23 cellular contexts compared by ENCODE assay signal in genomic region chr13:47803131-47803530, GRCh38.
DNase-seq lines count a peak whose midpoint lies in the region; ATAC-seq and TF ChIP-seq lines count a peak whose summit lies in the region.
"Had no signal": no experiment of that assay in that cellular context is flagged by ENCODE, and none has a peak within 500 bp of the region (broad histone marks: within the 10 kb centered on the region; RNA-seq: fewer than 3 reads in every experiment).

No MANE protein-coding gene starts in this region.

- H3K9me3 ChIP-seq in trophoblast cell (ENCODE audit: insufficient read depth, low read depth, low read length) (peaks cover 1% of the 10 kb centered on the region), upper lobe of left lung (no peaks in the 10 kb centered on the region), adrenal gland (replicated peaks in 1 of 3) (no peaks in the 10 kb centered on the region)
- H3K9me3 ChIP-seq: BE2C had no signal

- TF ChIP-seq POLR2A in upper lobe of left lung (IDR thresholded peaks at IDR 0.05) (no peak), adrenal gland (IDR thresholded peaks at IDR 0.05) (no peak)

- no peaks in the 10 kb centered on the region for H3K27me3 ChIP-seq in trophoblast cell (ENCODE audit: insufficient read depth, low read length)
- H3K27me3 ChIP-seq in upper lobe of left lung, result no peaks in the 10 kb centered on the region
- no peaks in the 10 kb centered on the region for H3K27me3 ChIP-seq in adrenal gland
- H3K27me3 ChIP-seq: BE2C, BLaER1 had no signal

- no peak overlapping the region for H2AFZ ChIP-seq in trophoblast cell (ENCODE audit: insufficient read depth, low read length, poor library complexity)

- H3K36me3 ChIP-seq in trophoblast cell (ENCODE audit: control insufficient read depth in 1 of 2, insufficient read depth in 2 of 2, low read length in 2 of 2) (no peaks in the 10 kb centered on the region), upper lobe of left lung (no peaks in the 10 kb centered on the region), adrenal gland (replicated peaks in 1 of 2) (no peaks in the 10 kb centered on the region)
- H3K36me3 ChIP-seq: BE2C, BLaER1 had no signal

- no peak overlapping the region for H3K27ac ChIP-seq in trophoblast cell (ENCODE audit: low read depth, low read length)
- H3K27ac ChIP-seq in upper lobe of left lung, result no peak overlapping the region
- no peak overlapping the region for H3K27ac ChIP-seq in adrenal gland
- H3K27ac ChIP-seq: BLaER1 had no signal

- no peak overlapping the region for H2BK5ac ChIP-seq in trophoblast cell (ENCODE audit: low read depth, low read length, poor library complexity)

- no peak overlapping the region for H3K9ac ChIP-seq in trophoblast cell (ENCODE audit: low read length)
- H3K9ac ChIP-seq: BLaER1 had no signal

- H3K14ac ChIP-seq in trophoblast cell (ENCODE audit: low read length), result no peak overlapping the region

- H4K8ac ChIP-seq in trophoblast cell (ENCODE audit: low read depth, low read length), result no peak overlapping the region

- no peak overlapping the region for H2BK120ac ChIP-seq in trophoblast cell (ENCODE audit: insufficient read depth, low read length, poor library complexity)

- no peak overlapping the region for H2BK12ac ChIP-seq in trophoblast cell (ENCODE audit: low read length)

- TF ChIP-seq CTCF in retinal pigment epithelial cell (conservative IDR thresholded peaks at IDR 0.05; ENCODE audit: low read depth, low read length), result no peak
- no peak for TF ChIP-seq CTCF in upper lobe of left lung (IDR thresholded peaks at IDR 0.05)
- TF ChIP-seq CTCF in adrenal gland (IDR thresholded peaks at IDR 0.05), result no peak

- intact Hi-C loops in adrenal gland (cut with DNase I), result no loop called here

- no peaks in the 10 kb centered on the region for H3K79me2 ChIP-seq in trophoblast cell (ENCODE audit: control insufficient read depth, insufficient read depth, low read length, poor library complexity)

- TF ChIP-seq EP300 in upper lobe of left lung (IDR thresholded peaks at IDR 0.05), result no peak

- no peaks in the 10 kb centered on the region for H3K79me1 ChIP-seq in trophoblast cell (ENCODE audit: low read length)

- no peak overlapping the region for H3K4me2 ChIP-seq in trophoblast cell (ENCODE audit: low read length)
- H3K4me2 ChIP-seq: BLaER1 had no signal

- H4K12ac ChIP-seq in trophoblast cell (ENCODE audit: low read depth, low read length), result no peak overlapping the region

- no peak overlapping the region for H4K91ac ChIP-seq in trophoblast cell (ENCODE audit: low read depth, low read length)

- no peak overlapping the region for H3K18ac ChIP-seq in trophoblast cell (ENCODE audit: low read length)

- no peak overlapping the region for H3K23ac ChIP-seq in trophoblast cell (ENCODE audit: low read length)

- no peak overlapping the region for H3K4ac ChIP-seq in trophoblast cell (ENCODE audit: low read depth, low read length)

- no peak overlapping the region for H2AK5ac ChIP-seq in trophoblast cell (ENCODE audit: low read length)

- H3K4me1 ChIP-seq in trophoblast cell (ENCODE audit: control insufficient read depth in 1 of 2, insufficient read depth in 2 of 2, low read length in 2 of 2) (no peaks in the 10 kb centered on the region), upper lobe of left lung (no peaks in the 10 kb centered on the region), adrenal gland (replicated peaks in 1 of 2) (no peaks in the 10 kb centered on the region)
- H3K4me1 ChIP-seq: BE2C, BLaER1 had no signal

- ATAC-seq in upper lobe of left lung (ENCODE audit: low FRiP score in 2 of 2), result no peak
- ATAC-seq: GM12878 had no signal

- WGBS in trophoblast cell (ENCODE audit: extremely low coverage, insufficient coverage, insufficient read length), result no CpG with 5 or more reads among the region's 2 CpGs
- WGBS in upper lobe of left lung, 2 donors, result 70 to 81% methylated on average over 2 of the region's 2 CpGs
- WGBS in adrenal gland, 4 donors, result 73 to 85% (median 79%) methylated on average over 2 of the region's 2 CpGs

- DNase-seq in kidney glomerular epithelial cell (lab: John Stamatoyannopoulos, UW) (peak; percentile 8), trophoblast cell (peak; percentile 51 to 91), retinal pigment epithelial cell (ENCODE audit: low read depth) (peak; percentile 30), upper lobe of left lung (no peak), adrenal gland (no peak)
- DNase-seq in activated CD4-positive, alpha-beta T cell treated with anti-CD3 and anti-CD28 coated beads for 4 hours, result no peak
- DNase-seq: 8988T; ACHN; BE2C; C1 segment of cervical spinal cord; CD4-positive, alpha-beta memory T cell; CD4-positive, CD25-positive, alpha-beta regulatory T cell; CD8-positive, alpha-beta memory T cell; COR-L47; DMS 273 treated with DMSO at 0.1 percent for 48 hours; DMS153; DMS53; DMS79; DND-41; EL; GDM1 had no signal

- no peak overlapping the region for H3K4me3 ChIP-seq in trophoblast cell (ENCODE audit: low read depth, low read length)
- no peak overlapping the region for H3K4me3 ChIP-seq in retinal pigment epithelial cell (ENCODE audit: low read length)
- no peak overlapping the region for H3K4me3 ChIP-seq in upper lobe of left lung
- no peak overlapping the region for H3K4me3 ChIP-seq in adrenal gland
- H3K4me3 ChIP-seq: BLaER1, GM12878 had no signal

Comparison
In these comparisons a context has a peak if more than half of its experiments do, and no peak if none do; other contexts are left out.
1. DNase-seq: peak in kidney glomerular epithelial cell (single experiment), trophoblast cell (2 of 2) and retinal pigment epithelial cell (single experiment); none in activated CD4-positive, alpha-beta T cell treated with anti-CD3 and anti-CD28 coated beads for 4 hours (0 of 2), upper lobe of left lung (0 of 2) and adrenal gland (0 of 7).